14 cellular contexts compared by ENCODE assay signal in genomic region chr9:134320195-134320885, GRCh38. TPM values are rescaled to one million over a fixed set of nuclear protein-coding genes. Genes with fewer than 3 reads are reported as not detected.
DNase-seq lines count a peak whose midpoint lies in the region; ATAC-seq and TF ChIP-seq lines count a peak whose summit lies in the region.
"Had no signal": no experiment of that assay in that cellular context is flagged by ENCODE, and none has a peak within 500 bp of the region (broad histone marks: within the 10 kb centered on the region; RNA-seq: fewer than 3 reads in every experiment).

No MANE protein-coding gene starts in this region.

- no peaks in the 10 kb centered on the region for H3K9me3 Mint-ChIP-seq in GM23338
- H3K9me3 Mint-ChIP-seq in progenitor cell of endocrine pancreas (ENCODE audit: low read depth), result no peaks in the 10 kb centered on the region
- H3K9me3 Mint-ChIP-seq in immature natural killer cell, result no peaks in the 10 kb centered on the region

- no peaks in the 10 kb centered on the region for H3K9me2 ChIP-seq in GM23338 (ENCODE audit: insufficient read depth)

- no peak overlapping the region for H3K27ac ChIP-seq in GM23338 (ENCODE audit: low read depth)
- H3K27ac ChIP-seq: parathyroid adenoma, SJSA1, testis had no signal

- no peaks in the 10 kb centered on the region for H3K79me2 ChIP-seq in GM23338 (replicated peaks; ENCODE audit: insufficient read depth)
- H3K79me2 ChIP-seq: parathyroid adenoma had no signal

- H3K4me3 Mint-ChIP-seq in GM23338, result no peak overlapping the region
- no peak overlapping the region for H3K4me3 Mint-ChIP-seq in progenitor cell of endocrine pancreas (ENCODE audit: low read depth)
- H3K4me3 Mint-ChIP-seq in immature natural killer cell, result no peak overlapping the region

- H3F3A ChIP-seq in GM23338 (replicated peaks; ENCODE audit: low read depth), result 0 out of 2 replicates have a peak, but pooled peaks cover 5% of the 10 kb centered on the region

- ATAC-seq in GM23338 (peak; percentile 7; the same call in 2 of the 3 replicates), HG03439 (IDR thresholded peaks at IDR 0.05; ENCODE audit: unreplicated experiment) (no peak), HG02642 (IDR thresholded peaks at IDR 0.05; ENCODE audit: poor library complexity, unreplicated experiment) (no peak)

- peaks cover 11% of the 10 kb centered on the region for H3K4me1 ChIP-seq in GM23338 (ENCODE audit: insufficient read depth)
- H3K4me1 ChIP-seq: parathyroid adenoma had no signal

- peak overlapping the region; percentile 47; the same call in 1 of the 2 replicates for H2AFZ ChIP-seq in GM23338
- H2AFZ ChIP-seq: parathyroid adenoma had no signal

- H3K36me3 Mint-ChIP-seq in GM23338 (ENCODE audit: low read depth), result no peaks in the 10 kb centered on the region
- H3K36me3 Mint-ChIP-seq in progenitor cell of endocrine pancreas (ENCODE audit: insufficient read depth), result no peaks in the 10 kb centered on the region
- H3K36me3 Mint-ChIP-seq in immature natural killer cell, result no peaks in the 10 kb centered on the region

- H3K27ac Mint-ChIP-seq in GM23338 (no peak overlapping the region), progenitor cell of endocrine pancreas (peak overlapping the region; percentile 73), immature natural killer cell (no peak overlapping the region)

- H3K4me3 ChIP-seq in GM23338, result no peak overlapping the region
- H3K4me3 ChIP-seq: SJSA1, testis had no signal

- 0 out of 2 replicates have a peak, but pooled peaks cover under 1% of the 10 kb centered on the region for H3K27me3 ChIP-seq in GM23338 (ENCODE audit: insufficient read depth)
- H3K27me3 ChIP-seq: SJSA1, testis had no signal

- H3K4me1 Mint-ChIP-seq in GM23338, result peaks cover 38% of the 10 kb centered on the region
- H3K4me1 Mint-ChIP-seq in progenitor cell of endocrine pancreas (ENCODE audit: low read depth), result peaks cover 23% of the 10 kb centered on the region
- peaks cover 6% of the 10 kb centered on the region in 2 donors for H3K4me1 Mint-ChIP-seq in immature natural killer cell

- DNase-seq in GM23338 (ENCODE audit: low spot score), result peak; percentile 28
- DNase-seq in amniotic epithelial cell (ENCODE audit: low read depth), result peak; percentile 29
- DNase-seq in left kidney (ENCODE audit: low read depth, low spot score), result peak; percentile 67
- no peak for DNase-seq in progenitor cell of endocrine pancreas (ENCODE audit: low spot score, unreplicated experiment)
- no peak for DNase-seq in immature natural killer cell
- DNase-seq in hippocampal formation (lab: John Stamatoyannopoulos, UW), result no peak
- DNase-seq: DMS53; effector memory CD4-positive, alpha-beta T cell; NK-92 treated with Interleukin-12 subunit alpha and Interleukin-12 subunit beta, amount 100 ng/mL, for 24 hours; testis had no signal

- H3K27me3 Mint-ChIP-seq in GM23338 (ENCODE audit: insufficient read depth, low read depth, poor library complexity) (peaks cover 8% of the 10 kb centered on the region), progenitor cell of endocrine pancreas (peaks cover 17% of the 10 kb centered on the region), immature natural killer cell (ENCODE audit: low read depth in 3 of 3) (peaks cover 0 to 4% (median 0%) of the 10 kb centered on the region in 3 donors)

- H3K4me2 ChIP-seq in GM23338, result 0 out of 2 replicates have a peak overlapping the region, but pooled peaks have one; percentile 38

- TF ChIP-seq CTCF in GM23338 (conservative IDR thresholded peaks at IDR 0.05; ENCODE audit: low read depth in 2 of 2) (no peak), progenitor cell of endocrine pancreas (IDR thresholded peaks at IDR 0.05; ENCODE audit: unreplicated experiment) (no peak)

- H3K36me3 ChIP-seq in GM23338 (ENCODE audit: insufficient read depth), result no peaks in the 10 kb centered on the region
- H3K36me3 ChIP-seq: SJSA1 had no signal

- no peaks in the 10 kb centered on the region for H4K20me1 ChIP-seq in GM23338 (replicated peaks; ENCODE audit: insufficient read depth)

TF ChIP-seq in GM23338, 12 proteins besides CTCF, POLR2A, EP300 and RAD21:
- no peak for TF ChIP-seq ZNF331 (CRISPR knock-in tag; IDR thresholded peaks at IDR 0.05; ENCODE audit: low read depth)
- TF ChIP-seq STAT1 (IDR thresholded peaks at IDR 0.05; ENCODE audit: unreplicated experiment), result no peak
- TF ChIP-seq EZH2 (IDR thresholded peaks at IDR 0.05; ENCODE audit: low read depth, unreplicated experiment), result no peak
- TF ChIP-seq NANOG (IDR thresholded peaks at IDR 0.05; ENCODE audit: borderline replicate concordance), result no peak
- no peak for TF ChIP-seq ZNF114 (CRISPR knock-in tag; IDR thresholded peaks at IDR 0.05)
- no peak for TF ChIP-seq CREB1 (CRISPR knock-in tag; IDR thresholded peaks at IDR 0.05; ENCODE audit: low read depth)

RNA-seq across cellular contexts. Expression of gene RXRA, which starts 5.9 kb away (rescaled TPM):
- total RNA-seq in GM23338 (2014; rRNA removed; shearing (Covaris generic)), result 14.9 and 17.9 TPM in 2 replicates
- polyA plus RNA-seq in GM23338 (2016; fragmentation: Nextera tagmentation; extraction: Ambion mirVana) (4.8 and 4.9 TPM in 2 replicates), immature natural killer cell (1 to 10 TPM; 1.0 to 4.4 (median 1.9) TPM)
- 58.4 and 64.8 TPM in 2 replicates for total RNA-seq in progenitor cell of endocrine pancreas

Comparison
In these comparisons a context has a peak if more than half of its experiments do, and no peak if none do; other contexts are left out.
1. DNase-seq: peak in GM23338 (single experiment), amniotic epithelial cell (single experiment) and left kidney (single experiment); none in progenitor cell of endocrine pancreas (single experiment), immature natural killer cell (0 of 3) and hippocampal formation (0 of 2).